23 cellular contexts compared by ENCODE assay signal in genomic region chr10:7362451-7362850, GRCh38. TPM values are rescaled to one million over a fixed set of nuclear protein-coding genes. Genes with fewer than 3 reads are reported as not detected.
DNase-seq lines count a peak whose midpoint lies in the region; ATAC-seq, FAIRE-seq and TF ChIP-seq lines count a peak whose summit lies in the region.
"Had no signal": no experiment of that assay in that cellular context is flagged by ENCODE, and none has a peak within 500 bp of the region (broad histone marks: within the 10 kb centered on the region; RNA-seq: fewer than 3 reads in every experiment).

No MANE protein-coding gene starts in this region.

- no peak overlapping the region for H3K4me3 Mint-ChIP-seq in stimulated activated naive B cell treated with anti-CD40 and anti-IgM and Interleukin-4, amounts not matched to agents 10 μg/mL and 1 μg/mL and 100 μg/mL, for 72 hours
- H3K4me3 Mint-ChIP-seq: B cell; CD8-positive, alpha-beta memory T cell had no signal

- no peak for TF ChIP-seq POLR2A in GM12891 (IDR thresholded peaks at IDR 0.05; ENCODE audit: low read depth, low read length)

- peaks cover 80 to 98% of the 10 kb centered on the region in 2 donors for H3K36me3 Mint-ChIP-seq in stimulated activated naive B cell treated with anti-CD40 and anti-IgM and Interleukin-4, amounts not matched to agents 10 μg/mL and 1 μg/mL and 100 μg/mL, for 72 hours

- no peak for DNase-seq in GM12891 (ENCODE audit: insufficient read length, low spot score)
- peak; percentile 36 for DNase-seq in RCC 7860 (ENCODE audit: low spot score)
- peak; percentile 36 for DNase-seq in dermis blood vessel endothelial cell
- peak; percentile 5 for DNase-seq in mesenteric fat pad (ENCODE audit: low spot score)
- no peak for DNase-seq in stimulated activated naive B cell treated with anti-CD40 and anti-IgM and Interleukin-4, amounts not matched to agents 10 μg/mL and 1 μg/mL and 100 μg/mL, for 72 hours
- DNase-seq in NCI-H2029 (lab: John Stamatoyannopoulos, UW), result no peak
- no peak for DNase-seq in CD1c-positive myeloid dendritic cell (ENCODE audit: extremely low spot score)
- DNase-seq: CD8-positive, alpha-beta memory T cell; DMS 273 treated with DMSO at 0.1 percent for 48 hours; DMS79; GF-D8; Karpas-422; NCI-H1092 treated with DMSO at 0.1 percent for 48 hours; NCI-H1436 treated with DMSO at 0.1 percent for 48 hours; NCI-H187 treated with DMSO at 0.1 percent for 48 hours; NCI-H2107; NCI-H446; NCI-H526; PC-9; SHP77 had no signal

- FAIRE-seq in GM12891 (lab: Jason Lieb, UNC) (peak; percentile 59), RCC 7860 (lab: Jason Lieb, UNC) (no peak)
- FAIRE-seq: H54 had no signal

- no peak overlapping the region for H3K27ac Mint-ChIP-seq in stimulated activated naive B cell treated with anti-CD40 and anti-IgM and Interleukin-4, amounts not matched to agents 10 μg/mL and 1 μg/mL and 100 μg/mL, for 72 hours
- H3K27ac Mint-ChIP-seq: B cell; CD8-positive, alpha-beta memory T cell had no signal

- H3K27me3 Mint-ChIP-seq in stimulated activated naive B cell treated with anti-CD40 and anti-IgM and Interleukin-4, amounts not matched to agents 10 μg/mL and 1 μg/mL and 100 μg/mL, for 72 hours, result no peaks in the 10 kb centered on the region
- H3K27me3 Mint-ChIP-seq: B cell; CD8-positive, alpha-beta memory T cell had no signal

- ATAC-seq in stimulated activated naive B cell treated with anti-CD40 and anti-IgM and Interleukin-4, amounts not matched to agents 10 μg/mL and 1 μg/mL and 100 μg/mL, for 72 hours (replicated peaks), result no peak
- no peak for ATAC-seq in HG02642 (IDR thresholded peaks at IDR 0.05; ENCODE audit: poor library complexity, unreplicated experiment)

- H3K4me1 Mint-ChIP-seq in stimulated activated naive B cell treated with anti-CD40 and anti-IgM and Interleukin-4, amounts not matched to agents 10 μg/mL and 1 μg/mL and 100 μg/mL, for 72 hours, result peaks cover 4% of the 10 kb centered on the region in 2 donors
- H3K4me1 Mint-ChIP-seq: B cell had no signal

- H3K9me3 Mint-ChIP-seq in stimulated activated naive B cell treated with anti-CD40 and anti-IgM and Interleukin-4, amounts not matched to agents 10 μg/mL and 1 μg/mL and 100 μg/mL, for 72 hours, result peaks cover 18 to 23% of the 10 kb centered on the region in 2 donors
- H3K9me3 Mint-ChIP-seq: CD8-positive, alpha-beta memory T cell had no signal

TF ChIP-seq in GM12891, 5 proteins besides CTCF, POLR2A, EP300 and RAD21:
- TF ChIP-seq TAF1 (IDR thresholded peaks at IDR 0.05; ENCODE audit: low read depth, low read length) (no peak), POU2F2 (IDR thresholded peaks at IDR 0.05; ENCODE audit: low read depth, low read length) (no peak), SPI1 (IDR thresholded peaks at IDR 0.05; ENCODE audit: low read depth, low read length) (no peak), POLR2AphosphoS5 (IDR thresholded peaks at IDR 0.05; ENCODE audit: low read depth, low read length) (no peak), PAX5 (IDR thresholded peaks at IDR 0.05; ENCODE audit: insufficient read depth, low read length, severe bottlenecking) (no peak)
TF ChIP-seq in GM12891: peak in this region for 0.

RNA-seq across cellular contexts. Expression of gene SFMBT2, which starts 48.4 kb away (rescaled TPM):
- polyA plus RNA-seq in GM12891 (2012; ENCODE audit: low read depth, missing spikeins), result 9.5 TPM
- total RNA-seq in dermis blood vessel endothelial cell (2.2 and 5.4 TPM in 2 replicates), mesenteric fat pad (12.0 TPM)

Comparison
In these comparisons a context has a peak if more than half of its experiments do, and no peak if none do; other contexts are left out.
1. DNase-seq: peak in RCC 7860 (single experiment), dermis blood vessel endothelial cell (single experiment) and mesenteric fat pad (single experiment); none in GM12891 (single experiment), stimulated activated naive B cell treated with anti-CD40 and anti-IgM and Interleukin-4, amounts not matched to agents 10 μg/mL and 1 μg/mL and 100 μg/mL, for 72 hours (single experiment), NCI-H2029 (single experiment) and CD1c-positive myeloid dendritic cell (single experiment).